1 cellular context compared by ENCODE assay signal in genomic region chr14:77004711-77005460, GRCh38.
TF ChIP-seq lines count a peak whose summit lies in the region.

No MANE protein-coding gene starts in this region.

TF ChIP-seq in GM23338, 12 proteins besides CTCF, POLR2A, EP300 and RAD21 (continued from another document):
- TF ChIP-seq REST (IDR thresholded peaks at IDR 0.05; ENCODE audit: unreplicated experiment): no peak
- no peak for TF ChIP-seq STAT1 (IDR thresholded peaks at IDR 0.05; ENCODE audit: unreplicated experiment)
- TF ChIP-seq JUNB (IDR thresholded peaks at IDR 0.05; ENCODE audit: unreplicated experiment): no peak
- no peak for TF ChIP-seq ZNF462 (CRISPR knock-in tag; IDR thresholded peaks at IDR 0.05)
- no peak for TF ChIP-seq EZH2 (IDR thresholded peaks at IDR 0.05; ENCODE audit: low read depth, unreplicated experiment)
- TF ChIP-seq ZNF114 (CRISPR knock-in tag; IDR thresholded peaks at IDR 0.05): no peak
- TF ChIP-seq EZH2phosphoT487 (IDR thresholded peaks at IDR 0.05; ENCODE audit: unreplicated experiment): no peak
- no peak for TF ChIP-seq CREB1 (CRISPR knock-in tag; IDR thresholded peaks at IDR 0.05; ENCODE audit: low read depth)
- TF ChIP-seq ETS1 (IDR thresholded peaks at IDR 0.05): no peak
- no peak for TF ChIP-seq ZNF331 (CRISPR knock-in tag; IDR thresholded peaks at IDR 0.05; ENCODE audit: low read depth)
- no peak for TF ChIP-seq NANOG (IDR thresholded peaks at IDR 0.05; ENCODE audit: borderline replicate concordance)
